8 cellular contexts compared by ENCODE assay signal in the genomic region with DNA sequence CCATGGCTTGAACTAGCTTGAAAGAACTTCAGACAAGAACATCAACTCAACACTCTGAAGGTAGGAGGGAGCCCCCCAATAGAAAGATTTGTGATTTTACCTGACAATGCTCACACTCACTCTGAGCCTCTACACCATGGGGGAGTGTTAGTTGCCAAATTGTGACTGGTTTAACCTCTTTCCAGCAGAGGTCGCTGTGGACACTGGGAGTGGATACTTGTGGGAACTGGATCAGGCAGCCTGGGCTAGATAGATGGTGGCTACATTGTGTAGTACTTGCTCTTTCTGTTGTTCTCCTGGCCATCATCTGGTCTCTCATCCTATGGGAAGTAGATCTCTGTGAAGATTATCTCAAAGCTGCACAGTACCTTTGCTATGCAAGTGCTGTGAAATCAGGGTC. TPM values are rescaled to one million over a fixed set of nuclear protein-coding genes. Genes with fewer than 3 reads are reported as not detected.
DNase-seq lines count a peak whose midpoint lies in the region; ATAC-seq and TF ChIP-seq lines count a peak whose summit lies in the region.

No MANE protein-coding gene starts in this region.

- H3K4me1 Mint-ChIP-seq in T-helper 2 cell treated with Interferon-gamma antibody and Interleukin-4, amounts not matched to agents 5 μg/mL and 100 μg/mL, for 36 hours (ENCODE audit: low read depth), result peaks cover 8% of the 10 kb centered on the region

- H3K4me3 Mint-ChIP-seq in T-helper 2 cell treated with Interferon-gamma antibody and Interleukin-4, amounts not matched to agents 5 μg/mL and 100 μg/mL, for 36 hours, result no peak overlapping the region

- TF ChIP-seq CTCF in AG09309 (IDR thresholded peaks at IDR 0.05; ENCODE audit: control insufficient read depth, insufficient read depth, low read depth, low read length, missing control alignments) (peak; percentile 53), GM12872 (IDR thresholded peaks at IDR 0.05; ENCODE audit: insufficient read depth, low read depth, low read length) (peak; percentile 81), omental fat pad (IDR thresholded peaks at IDR 0.05) (no peak)

- peaks cover 56% of the 10 kb centered on the region for H3K27me3 Mint-ChIP-seq in T-helper 2 cell treated with Interferon-gamma antibody and Interleukin-4, amounts not matched to agents 5 μg/mL and 100 μg/mL, for 36 hours (ENCODE audit: low read depth)

- intact Hi-C loops in head of caudate nucleus (cut with DNase I), result loop anchor here (5.0 kb wide), 1 partner anchor 67 kb away; no protein-coding TSS in a partner anchor

- H3K27ac Mint-ChIP-seq in T-helper 2 cell treated with Interferon-gamma antibody and Interleukin-4, amounts not matched to agents 5 μg/mL and 100 μg/mL, for 36 hours, result no peak overlapping the region

- H3K9me3 Mint-ChIP-seq in T-helper 2 cell treated with Interferon-gamma antibody and Interleukin-4, amounts not matched to agents 5 μg/mL and 100 μg/mL, for 36 hours, result no peaks in the 10 kb centered on the region

- DNase-seq in AG09309 (ENCODE audit: low read depth), result no peak
- peak; percentile 50 to 54 for DNase-seq in NCI-H1930 (lab: John Stamatoyannopoulos, UW)
- DNase-seq in T-helper 2 cell treated with Interferon-gamma antibody and Interleukin-4, amounts not matched to agents 5 μg/mL and 100 μg/mL, for 36 hours (ENCODE audit: low spot score), result peak; percentile 52
- peak in 40 of 42 donors; percentile 18 to 87 (median 66) for DNase-seq in head of caudate nucleus
- peak; percentile 9 for DNase-seq in stromal cell of bone marrow (ENCODE audit: low read depth)
- DNase-seq in omental fat pad (ENCODE audit: low spot score), result no peak

- no peak overlapping the region for H3K4me3 ChIP-seq in AG09309 (ENCODE audit: control insufficient read depth, low read depth, low read length)

- no peaks in the 10 kb centered on the region for H3K36me3 Mint-ChIP-seq in T-helper 2 cell treated with Interferon-gamma antibody and Interleukin-4, amounts not matched to agents 5 μg/mL and 100 μg/mL, for 36 hours (ENCODE audit: low read depth)

- no peak for ATAC-seq in omental fat pad (ENCODE audit: low FRiP score)
- ATAC-seq in HG02840 (IDR thresholded peaks at IDR 0.05; ENCODE audit: low FRiP score, unreplicated experiment), result no peak

RNA-seq across cellular contexts. Expression of gene SMPD3, which starts 2.9 kb away (rescaled TPM):
- 10 to 100 TPM in 2 of 4 donors, 1 to 10 TPM in 1, under 1 TPM in 1; 0.63 to 44.8 (median 8.1) TPM for total RNA-seq in omental fat pad

Comparison
In these comparisons a context has a peak if more than half of its experiments do, and no peak if none do; other contexts are left out.
1. DNase-seq: peak in NCI-H1930 (2 of 2), T-helper 2 cell treated with Interferon-gamma antibody and Interleukin-4, amounts not matched to agents 5 μg/mL and 100 μg/mL, for 36 hours (single experiment), head of caudate nucleus (40 of 42) and stromal cell of bone marrow (single experiment); none in AG09309 (single experiment) and omental fat pad (single experiment).
2. CTCF ChIP-seq: peak in AG09309 (single experiment) and GM12872 (single experiment); none in omental fat pad (0 of 3).